Comparison of ENCODE assay signal across 1 cellular context in genomic region chr9:33637881-33638280, GRCh38.
TF ChIP-seq lines count a peak whose summit lies in the region.

No MANE protein-coding gene starts in this region.

TF ChIP-seq in WTC11, 78 proteins besides CTCF, POLR2A, EP300 and RAD21 (continued from another document):
- TF ChIP-seq FOXK1 (CRISPR knock-in tag; IDR thresholded peaks at IDR 0.05): no peak
- no peak for TF ChIP-seq NR2C2 (CRISPR knock-in tag; IDR thresholded peaks at IDR 0.05)
- TF ChIP-seq EMX1 (CRISPR knock-in tag; IDR thresholded peaks at IDR 0.05): no peak
